In genomic region chr3:183548262-183548769, GRCh38 we compare ENCODE assay signal across 10 cellular contexts. TPM values are rescaled to one million over a fixed set of nuclear protein-coding genes. Genes with fewer than 3 reads are reported as not detected.
DNase-seq lines count a peak whose midpoint lies in the region; ATAC-seq and TF ChIP-seq lines count a peak whose summit lies in the region.
"Had no signal": no experiment of that assay in that cellular context is flagged by ENCODE, and none has a peak within 500 bp of the region (broad histone marks: within the 10 kb centered on the region; RNA-seq: fewer than 3 reads in every experiment).

No MANE protein-coding gene starts in this region.

- H3K4me3 ChIP-seq in astrocyte of the cerebellum (ENCODE audit: low read depth, low read length) (no peak overlapping the region), kidney epithelial cell (ENCODE audit: low read depth, low read length) (no peak overlapping the region)

- peaks cover 20% of the 10 kb centered on the region for H3K4me1 Mint-ChIP-seq in HFFc6 (ENCODE audit: low read depth)

- in situ Hi-C loops in ACHN (cut with HindIII; ENCODE audit: low pct_ligation_motif_present, low pct_unique_long_range_greater_than_20kb, low sequenced_read_pairs): no loop called here
- in situ Hi-C loops in astrocyte of the cerebellum (cut with HindIII; ENCODE audit: low sequenced_read_pairs): no loop called here

- H3K9me3 Mint-ChIP-seq in HFFc6: no peaks in the 10 kb centered on the region
- H3K9me3 Mint-ChIP-seq: activated naive CD4-positive, alpha-beta T cell treated with anti-CD3 and anti-CD28 coated beads, Interleukin-2, amount 50 U/mL, for 24 hours; immature natural killer cell had no signal

- H3K36me3 ChIP-seq in kidney epithelial cell (ENCODE audit: control insufficient read depth, insufficient read depth, low read length): no peaks in the 10 kb centered on the region

- no peak overlapping the region for H3K27ac Mint-ChIP-seq in HFFc6
- H3K27ac Mint-ChIP-seq: activated naive CD4-positive, alpha-beta T cell treated with anti-CD3 and anti-CD28 coated beads, Interleukin-2, amount 50 U/mL, for 24 hours had no signal

- no peaks in the 10 kb centered on the region for H3K27me3 ChIP-seq in kidney epithelial cell (ENCODE audit: control insufficient read depth, insufficient read depth, low read length)

- TF ChIP-seq CTCF in HFFc6 (IDR thresholded peaks at IDR 0.05) (no peak), astrocyte of the cerebellum (IDR thresholded peaks at IDR 0.05; ENCODE audit: low read depth, low read length, missing control alignments) (no peak), kidney epithelial cell (IDR thresholded peaks at IDR 0.05; ENCODE audit: insufficient read depth, low read length, poor library complexity, severe bottlenecking) (no peak)

- H3K27me3 Mint-ChIP-seq in HFFc6 (ENCODE audit: insufficient read depth): peaks cover 8% of the 10 kb centered on the region
- H3K27me3 Mint-ChIP-seq: activated naive CD4-positive, alpha-beta T cell treated with anti-CD3 and anti-CD28 coated beads, Interleukin-2, amount 50 U/mL, for 24 hours had no signal

- DNase-seq in ACHN (peak; percentile 83), HFFc6 (peak; percentile 71), astrocyte of the cerebellum (ENCODE audit: low read depth) (peak; percentile 66), kidney epithelial cell (ENCODE audit: low read depth) (peak; percentile 97), NCI-H1048 (lab: John Stamatoyannopoulos, UW) (no peak), NCI-H2081 (lab: John Stamatoyannopoulos, UW) (no peak), sciatic nerve (ENCODE audit: low spot score) (no peak)
- DNase-seq: immature natural killer cell had no signal

- H3K36me3 Mint-ChIP-seq in HFFc6 (ENCODE audit: low read depth): no peaks in the 10 kb centered on the region

- intact Hi-C loops in sciatic nerve (cut with DNase I): no loop called here

- H3K4me3 Mint-ChIP-seq in HFFc6: no peak overlapping the region
- H3K4me3 Mint-ChIP-seq: activated naive CD4-positive, alpha-beta T cell treated with anti-CD3 and anti-CD28 coated beads, Interleukin-2, amount 50 U/mL, for 24 hours; immature natural killer cell had no signal

- no peak for ATAC-seq in GM18868 (IDR thresholded peaks at IDR 0.05; ENCODE audit: unreplicated experiment)
- ATAC-seq in sciatic nerve: no peak

RNA-seq across cellular contexts. Expression of gene KLHL6, which starts 7.2 kb away (rescaled TPM):
- total RNA-seq in HFFc6 (2021; fragmentation: NEBNext Ultra II Directional; extraction: Animal tissue kit (Norgen Biotek cat#: 25700)): not detected
- total RNA-seq in kidney epithelial cell: not detected in 2 replicates
- total RNA-seq in sciatic nerve: 4.7 TPM

Comparison
In these comparisons a context has a peak if more than half of its experiments do, and no peak if none do; other contexts are left out.
1. DNase-seq: peak in ACHN (single experiment), HFFc6 (single experiment), astrocyte of the cerebellum (single experiment) and kidney epithelial cell (single experiment); none in NCI-H1048 (single experiment), NCI-H2081 (0 of 2) and sciatic nerve (single experiment).